26 cellular contexts compared by ENCODE assay signal in genomic region chr7:158517571-158517970, GRCh38.
A peak's percentile ranks its signal among the peaks of the same experiment; 100 is the strongest.
DNase-seq lines count a peak whose midpoint lies in the region; ATAC-seq, FAIRE-seq and TF ChIP-seq lines count a peak whose summit lies in the region.
"Had no signal": no experiment of that assay in that cellular context is flagged by ENCODE, and none has a peak within 500 bp of the region (broad histone marks: within the 10 kb centered on the region; RNA-seq: fewer than 3 reads in every experiment).

No MANE protein-coding gene starts in this region.

- H3K79me2 ChIP-seq in HepG2 (ENCODE audit: insufficient read depth, low read length), result peaks cover 3% of the 10 kb centered on the region

- in situ Hi-C loops in HepG2 (cut with HindIII; ENCODE audit: extremely low pct_ligation_motif_present, low pct_unique_long_range_greater_than_20kb), result no loop called here

- DNase-seq in HepG2 (ENCODE audit: low spot score), result no peak
- DNase-seq in right lobe of liver, result no peak
- no peak for DNase-seq in neural crest cell (ENCODE audit: low read depth, low spot score)
- no peak for DNase-seq in upper lobe of right lung
- DNase-seq in HEK293T (ENCODE audit: extremely low spot score), result no peak
- DNase-seq in small intestine, result no peak
- DNase-seq: 8988T; ACHN; BE2C; C1 segment of cervical spinal cord; CD4-positive, alpha-beta memory T cell; CD4-positive, CD25-positive, alpha-beta regulatory T cell; CD8-positive, alpha-beta memory T cell; COR-L47; DMS 273 treated with DMSO at 0.1 percent for 48 hours; DMS153; DMS53; DMS79; DND-41; EL; GDM1 had no signal

- intact Hi-C loops in HepG2 (cut with micrococcal nuclease; ENCODE audit: unreplicated experiment) (no loop called here), right lobe of liver (cut with DNase I) (no loop called here), upper lobe of right lung (cut with DNase I) (no loop called here)

- TF ChIP-seq CTCF in HepG2 (CRISPR knock-in tag; IDR thresholded peaks at IDR 0.05) (no peak), right lobe of liver (IDR thresholded peaks at IDR 0.05) (no peak), neural crest cell (conservative IDR thresholded peaks at IDR 0.05) (no peak), upper lobe of right lung (IDR thresholded peaks at IDR 0.05) (no peak)

- H3K4me3 ChIP-seq in HepG2 (replicated peaks in 1 of 3; ENCODE audit: insufficient read depth in 1 of 3, low read depth in 2 of 3, low read length in 3 of 3), result no peak overlapping the region
- no peak overlapping the region for H3K4me3 ChIP-seq in right lobe of liver
- H3K4me3 ChIP-seq in upper lobe of right lung, result no peak overlapping the region
- H3K4me3 ChIP-seq in small intestine (ENCODE audit: low read depth in 1 of 2, low read length in 2 of 2), result no peak overlapping the region
- H3K4me3 ChIP-seq: BLaER1 had no signal

- no peak for TF ChIP-seq RAD21 in HepG2 (CRISPR knock-in tag; IDR thresholded peaks at IDR 0.05)

- no peak overlapping the region for H2AFZ ChIP-seq in HepG2 (ENCODE audit: low read length)

- H3K36me3 ChIP-seq in HepG2 (replicated peaks in 1 of 2; ENCODE audit: control insufficient read depth in 1 of 2, insufficient read depth in 2 of 2, low read length in 2 of 2), result peaks cover 8 to 15% of the 10 kb centered on the region in 2 experiments; a peak in 4 of 5 replicates
- H3K36me3 ChIP-seq in right lobe of liver, result no peaks in the 10 kb centered on the region
- H3K36me3 ChIP-seq in upper lobe of right lung, result no peaks in the 10 kb centered on the region
- H3K36me3 ChIP-seq in small intestine (ENCODE audit: control insufficient read depth in 2 of 2, insufficient read depth in 2 of 2, low read length in 2 of 2), result no peaks in the 10 kb centered on the region
- H3K36me3 ChIP-seq: BE2C, BLaER1 had no signal

- POLR2A ChIA-PET in HepG2 (lab: Yijun Ruan, JAX) (no interaction called here), HEK293T (lab: Yijun Ruan, JAX) (no interaction called here)

- H3K27ac ChIP-seq in HepG2 (ENCODE audit: extremely low read length, insufficient read depth, low read length), result no peak overlapping the region
- H3K27ac ChIP-seq in right lobe of liver, result no peak overlapping the region
- no peak overlapping the region for H3K27ac ChIP-seq in upper lobe of right lung
- H3K27ac ChIP-seq in small intestine (ENCODE audit: low read depth in 1 of 2, low read length in 1 of 2), result no peak overlapping the region
- H3K27ac ChIP-seq: BLaER1 had no signal

- H3K27ac Mint-ChIP-seq in neural crest cell (ENCODE audit: unreplicated experiment), result peak overlapping the region; percentile 24
- H3K27ac Mint-ChIP-seq: CD14-positive monocyte; CD4-positive, alpha-beta memory T cell had no signal

- no peaks in the 10 kb centered on the region for H3K4me1 Mint-ChIP-seq in neural crest cell
- H3K4me1 Mint-ChIP-seq: CD14-positive monocyte; CD8-positive, alpha-beta memory T cell had no signal

- FAIRE-seq in HepG2 (lab: Jason Lieb, UNC) (no peak), small intestine (lab: Jason Lieb, UNC) (no peak)
- FAIRE-seq: A204.1, GM12891, GM19239 had no signal

- H3K27me3 ChIP-seq in HepG2 (ENCODE audit: control insufficient read depth in 1 of 2, insufficient read depth in 2 of 2, low read length in 2 of 2) (no peaks in the 10 kb centered on the region), right lobe of liver (no peaks in the 10 kb centered on the region), upper lobe of right lung (no peaks in the 10 kb centered on the region), small intestine (ENCODE audit: control insufficient read depth in 2 of 2, insufficient read depth in 2 of 2, low read length in 2 of 2) (no peaks in the 10 kb centered on the region)
- H3K27me3 ChIP-seq: BE2C, BLaER1 had no signal

- peaks cover 10% of the 10 kb centered on the region for H3K27me3 Mint-ChIP-seq in neural crest cell (ENCODE audit: low read depth)
- H3K27me3 Mint-ChIP-seq: CD4-positive, CD25-positive, alpha-beta regulatory T cell had no signal

- no peak overlapping the region for H3K9ac ChIP-seq in HepG2 (ENCODE audit: insufficient read depth, low read depth, low read length)
- H3K9ac ChIP-seq: BLaER1 had no signal

- H3K36me3 Mint-ChIP-seq in neural crest cell (ENCODE audit: low read depth), result peaks cover 7% of the 10 kb centered on the region
- H3K36me3 Mint-ChIP-seq: CD14-positive monocyte; CD4-positive, alpha-beta memory T cell; CD4-positive, CD25-positive, alpha-beta regulatory T cell had no signal

- no TSS peak for BruUV-seq in HepG2 (replicated peaks; lab: Mats Ljungman, UMichigan)

- H3K4me3 Mint-ChIP-seq in neural crest cell, result no peak overlapping the region
- H3K4me3 Mint-ChIP-seq: CD4-positive, alpha-beta memory T cell; CD4-positive, CD25-positive, alpha-beta regulatory T cell; CD8-positive, alpha-beta memory T cell had no signal

- TF ChIP-seq POLR2A in HepG2 (IDR thresholded peaks at IDR 0.05; ENCODE audit: insufficient read depth in 1 of 2, low read depth in 2 of 2, low read length in 2 of 2), result no peak
- no peak for TF ChIP-seq POLR2A in right lobe of liver (IDR thresholded peaks at IDR 0.05)

- H3K9me3 ChIP-seq in HepG2 (ENCODE audit: low read length) (no peaks in the 10 kb centered on the region), right lobe of liver (no peaks in the 10 kb centered on the region), upper lobe of right lung (no peaks in the 10 kb centered on the region), small intestine (ENCODE audit: control insufficient read depth, low read depth) (no peaks in the 10 kb centered on the region)
- H3K9me3 ChIP-seq: BE2C had no signal

- peaks cover 41% of the 10 kb centered on the region; the same call in 1 of the 2 replicates for H4K20me1 ChIP-seq in HepG2 (ENCODE audit: insufficient read depth, low read length)
- H4K20me1 ChIP-seq: BLaER1 had no signal

- ATAC-seq in HepG2 (no peak; the same call in 2 of the 3 replicates), right lobe of liver (no peak), upper lobe of right lung (peak; percentile 27)

- no peak for TF ChIP-seq EP300 in HepG2 (IDR thresholded peaks at IDR 0.05; ENCODE audit: low read depth in 2 of 2, low read length in 2 of 2)
- TF ChIP-seq EP300 in HepG2 (CRISPR knock-in tag; IDR thresholded peaks at IDR 0.05; ENCODE audit: borderline replicate concordance), result no peak

- CTCF ChIA-PET in HepG2 (lab: Yijun Ruan, JAX; ENCODE audit: low intra/inter-chr PET ratio, low total read pairs) (no interaction called here), HEK293T (lab: Yijun Ruan, JAX) (no interaction called here)

- 100% methylated on average over 2 of the region's 4 CpGs for WGBS in HepG2 (ENCODE audit: low lambda C conversion rate)
- WGBS in right lobe of liver (ENCODE audit: insufficient coverage, low coverage, low lambda C conversion rate, missing lambda C conversion rate), result 74% methylated on average over 3 of the region's 4 CpGs
- 89 to 93% (median 91%) methylated on average over 4 of the region's 4 CpGs for WGBS in small intestine, 3 donors

- H3K4me2 ChIP-seq in HepG2 (ENCODE audit: low read depth, low read length), result no peak overlapping the region
- H3K4me2 ChIP-seq: BLaER1 had no signal

- H3K4me1 ChIP-seq in HepG2 (ENCODE audit: insufficient read depth, low read length), result peaks cover 4% of the 10 kb centered on the region
- no peaks in the 10 kb centered on the region for H3K4me1 ChIP-seq in right lobe of liver
- H3K4me1 ChIP-seq in upper lobe of right lung, result no peaks in the 10 kb centered on the region
- H3K4me1 ChIP-seq in small intestine (ENCODE audit: control insufficient read depth in 2 of 2, insufficient read depth in 1 of 2, low read depth in 1 of 2, low read length in 1 of 2), result no peaks in the 10 kb centered on the region
- H3K4me1 ChIP-seq: BE2C had no signal

- H3K9me3 Mint-ChIP-seq in neural crest cell, result peaks cover 4% of the 10 kb centered on the region

TF ChIP-seq in HepG2, 621 proteins besides CTCF, POLR2A, EP300 and RAD21 (continues in another document):
- TF ChIP-seq ZNF512 (CRISPR knock-in tag; IDR thresholded peaks at IDR 0.05) (no peak), ZNF484 (CRISPR knock-in tag; IDR thresholded peaks at IDR 0.05; ENCODE audit: borderline replicate concordance, low read depth) (no peak), MTA3 (CRISPR knock-in tag; IDR thresholded peaks at IDR 0.05) (no peak), ZNF263 (CRISPR knock-in tag; IDR thresholded peaks at IDR 0.05) (0 out of 2 replicates have a peak, but pooled peaks have one; percentile 15)

TF ChIP-seq in HEK293T, 16 proteins besides CTCF, POLR2A, EP300 and RAD21:
- no peak for TF ChIP-seq L3MBTL2 (conservative IDR thresholded peaks at IDR 0.05)
- TF ChIP-seq FOXA1 (IDR thresholded peaks at IDR 0.05), result no peak
